36 cellular contexts compared by ENCODE assay signal in genomic region chr3:33668618-33669017, GRCh38.
"Had no signal": no experiment of that assay in that cellular context is flagged by ENCODE, and none has a peak within 500 bp of the region (broad histone marks: within the 10 kb centered on the region; RNA-seq: fewer than 3 reads in every experiment).

No MANE protein-coding gene starts in this region.

- H3K36me3 ChIP-seq: adrenal gland, brain microvascular endothelial cell, breast epithelium had no signal

- H3K4me3 Mint-ChIP-seq: activated B cell treated with CpG ODN at 0.5 μM for 24 hours; activated CD4-positive, alpha-beta memory T cell treated with anti-CD3 and anti-CD28 coated beads for 36 hours; activated CD4-positive, alpha-beta T cell treated with anti-CD3 and anti-CD28 coated beads, Interleukin-2, amount 10 ng/mL, durations not matched to agents 24 days and 14 days; activated CD8-positive, alpha-beta T cell treated with anti-CD3 and anti-CD28 coated beads for 36 hours; activated naive CD4-positive, alpha-beta T cell treated with anti-CD3 and anti-CD28 coated beads for 36 hours; activated naive CD8-positive, alpha-beta T cell treated with anti-CD3 and anti-CD28 coated beads for 36 hours; activated T-cell treated with anti-CD3 and anti-CD28 coated beads, Interleukin-2, amount 50 U/mL, for 4 hours; activated T-cell treated with anti-CD3 and anti-CD28 coated beads, Interleukin-2, amount 50 U/mL, for 72 hours; activated T-helper 1 cell treated with anti-CD3 and anti-CD28 coated beads, Interleukin-12 subunit alpha, Interleukin-12 subunit beta, Interleukin-2, Interleukin-4 antibody, amounts not matched to agents 30 ng/mL and 10 ng/mL and 1 ng/mL, durations not matched to agents 14 hours and 24 hours and 36 hours; activated T-helper 17 cell treated with anti-CD3 and anti-CD28 coated beads, Interleukin-2, amount 50 U/mL, for 72 hours; T-helper 1 cell treated with Interleukin-12 subunit alpha and Interleukin-12 subunit beta and Interleukin-4 antibody, amounts not matched to agents 30 μg/mL and 1 μg/mL, for 36 hours; T-helper 2 cell treated with Interferon-gamma antibody and Interleukin-4, amounts not matched to agents 5 μg/mL and 100 μg/mL, for 36 hours had no signal

- H3K27me3 ChIP-seq: adrenal gland, body of pancreas, brain microvascular endothelial cell, breast epithelium had no signal

- FAIRE-seq: astrocyte, TTC549 had no signal

- DNase-seq: activated B cell treated with CpG ODN at 0.5 μM for 24 hours; activated CD4-positive, alpha-beta memory T cell treated with anti-CD3 and anti-CD28 coated beads for 36 hours; activated CD4-positive, alpha-beta T cell treated with anti-CD3 and anti-CD28 coated beads for 4 hours; activated CD4-positive, alpha-beta T cell treated with anti-CD3 and anti-CD28 coated beads, Interleukin-2, amount 10 ng/mL, durations not matched to agents 24 days and 14 days; activated CD4-positive, alpha-beta T cell treated with anti-CD3 and anti-CD28 coated beads, Interleukin-2, amount 50 U/mL, for 1 hour; activated CD4-positive, alpha-beta T cell treated with anti-CD3 and anti-CD28 coated beads, Interleukin-2, amount 50 U/mL, for 4 hours; activated CD4-positive, CD25-positive, alpha-beta regulatory T cell treated with anti-CD3 and anti-CD28 coated beads, Interleukin-2, amount 50 U/mL, for 72 hours; activated CD8-positive, alpha-beta memory T cell treated with anti-CD3 and anti-CD28 coated beads, Interleukin-2, amount 50 U/mL, for 4 hours; activated CD8-positive, alpha-beta T cell treated with anti-CD3 and anti-CD28 coated beads for 36 hours; activated effector memory CD4-positive, alpha-beta T cell treated with anti-CD3 and anti-CD28 coated beads, Interleukin-2, amount 50 U/mL, for 16 hours; activated gamma-delta T cell treated with Interleukin-2 at 50 U/mL for 16 hours; activated naive CD4-positive, alpha-beta T cell; activated naive CD4-positive, alpha-beta T cell treated with anti-CD3 and anti-CD28 coated beads for 36 hours; activated naive CD4-positive, alpha-beta T cell treated with anti-CD3 and anti-CD28 coated beads, Interleukin-2, amount 50 U/mL, for 16 hours; activated naive CD8-positive, alpha-beta T cell treated with anti-CD3 and anti-CD28 coated beads for 36 hours; activated T-cell treated with anti-CD3 and anti-CD28 coated beads for 4 hours; activated T-cell treated with anti-CD3 and anti-CD28 coated beads, Interleukin-2, amount 50 U/mL, for 1 hour; activated T-cell treated with anti-CD3 and anti-CD28 coated beads, Interleukin-2, amount 50 U/mL, for 4 hours; activated T-cell treated with anti-CD3 and anti-CD28 coated beads, Interleukin-2, amount 50 U/mL, for 72 hours; adrenal gland; amniotic stem cell; aorta; body of pancreas; brain microvascular endothelial cell; central memory CD4-positive, alpha-beta T cell; T-helper 1 cell; T-helper 2 cell; T-helper 9 cell had no signal

- H3K27ac Mint-ChIP-seq: activated B cell treated with CpG ODN at 0.5 μM for 24 hours; activated CD4-positive, alpha-beta memory T cell treated with anti-CD3 and anti-CD28 coated beads for 36 hours; activated CD4-positive, alpha-beta T cell treated with anti-CD3 and anti-CD28 coated beads, Interleukin-2, amount 10 ng/mL, durations not matched to agents 24 days and 14 days; activated CD8-positive, alpha-beta T cell treated with anti-CD3 and anti-CD28 coated beads for 36 hours; activated naive CD4-positive, alpha-beta T cell treated with anti-CD3 and anti-CD28 coated beads for 36 hours; activated naive CD8-positive, alpha-beta T cell treated with anti-CD3 and anti-CD28 coated beads for 36 hours; activated T-cell treated with anti-CD3 and anti-CD28 coated beads, Interleukin-2, amount 50 U/mL, for 72 hours; activated T-helper 1 cell treated with anti-CD3 and anti-CD28 coated beads, Interleukin-12 subunit alpha, Interleukin-12 subunit beta, Interleukin-2, Interleukin-4 antibody, amounts not matched to agents 30 ng/mL and 10 ng/mL and 1 ng/mL, durations not matched to agents 14 hours and 24 hours and 36 hours; activated T-helper 17 cell treated with anti-CD3 and anti-CD28 coated beads, Interleukin-2, amount 50 U/mL, for 72 hours; T-helper 1 cell treated with Interleukin-12 subunit alpha and Interleukin-12 subunit beta and Interleukin-4 antibody, amounts not matched to agents 30 μg/mL and 1 μg/mL, for 36 hours; T-helper 2 cell treated with Interferon-gamma antibody and Interleukin-4, amounts not matched to agents 5 μg/mL and 100 μg/mL, for 36 hours had no signal

- H3K9me3 ChIP-seq: adrenal gland, body of pancreas, breast epithelium had no signal

- H3K27me3 Mint-ChIP-seq: activated B cell treated with CpG ODN at 0.5 μM for 24 hours; activated CD4-positive, alpha-beta memory T cell treated with anti-CD3 and anti-CD28 coated beads for 36 hours; activated CD4-positive, alpha-beta T cell treated with anti-CD3 and anti-CD28 coated beads, Interleukin-2, amount 10 ng/mL, durations not matched to agents 24 days and 14 days; activated CD8-positive, alpha-beta T cell treated with anti-CD3 and anti-CD28 coated beads for 36 hours; activated naive CD8-positive, alpha-beta T cell treated with anti-CD3 and anti-CD28 coated beads for 36 hours; activated T-helper 17 cell treated with anti-CD3 and anti-CD28 coated beads, Interleukin-2, amount 50 U/mL, for 72 hours had no signal

- H3K9me3 Mint-ChIP-seq: activated B cell treated with CpG ODN at 0.5 μM for 24 hours; activated CD4-positive, alpha-beta memory T cell treated with anti-CD3 and anti-CD28 coated beads for 36 hours; activated CD4-positive, alpha-beta T cell treated with anti-CD3 and anti-CD28 coated beads, Interleukin-2, amount 10 ng/mL, durations not matched to agents 24 days and 14 days; activated CD8-positive, alpha-beta T cell treated with anti-CD3 and anti-CD28 coated beads for 36 hours; activated T-cell treated with anti-CD3 and anti-CD28 coated beads, Interleukin-2, amount 50 U/mL, for 4 hours; activated T-helper 1 cell treated with anti-CD3 and anti-CD28 coated beads, Interleukin-12 subunit alpha, Interleukin-12 subunit beta, Interleukin-2, Interleukin-4 antibody, amounts not matched to agents 30 ng/mL and 10 ng/mL and 1 ng/mL, durations not matched to agents 14 hours and 24 hours and 36 hours; activated T-helper 17 cell treated with anti-CD3 and anti-CD28 coated beads, Interleukin-2, amount 50 U/mL, for 72 hours; T-helper 1 cell treated with Interleukin-12 subunit alpha and Interleukin-12 subunit beta and Interleukin-4 antibody, amounts not matched to agents 30 μg/mL and 1 μg/mL, for 36 hours; T-helper 2 cell treated with Interferon-gamma antibody and Interleukin-4, amounts not matched to agents 5 μg/mL and 100 μg/mL, for 36 hours had no signal

- H3K4me1 Mint-ChIP-seq: activated CD4-positive, alpha-beta T cell treated with anti-CD3 and anti-CD28 coated beads, Interleukin-2, amount 10 ng/mL, durations not matched to agents 24 days and 14 days; activated T-helper 17 cell treated with anti-CD3 and anti-CD28 coated beads, Interleukin-2, amount 50 U/mL, for 72 hours had no signal

- H3K4me1 ChIP-seq: body of pancreas, breast epithelium had no signal

- H3K27ac ChIP-seq: adrenal gland, body of pancreas, brain microvascular endothelial cell, breast epithelium, VCaP had no signal

- ATAC-seq: activated CD8-positive, alpha-beta T cell treated with anti-CD3 and anti-CD28 coated beads for 36 hours; activated T-cell treated with anti-CD3 and anti-CD28 coated beads, Interleukin-2, amount 50 U/mL, for 4 hours; activated T-cell treated with anti-CD3 and anti-CD28 coated beads, Interleukin-2, amount 50 U/mL, for 72 hours; activated T-helper 17 cell treated with anti-CD3 and anti-CD28 coated beads, Interleukin-2, amount 50 U/mL, for 72 hours; body of pancreas had no signal

- H3K4me3 ChIP-seq: adrenal gland, body of pancreas, breast epithelium had no signal
